9 cellular contexts compared by ENCODE assay signal in genomic region chr17:2058521-2059124, GRCh38. TPM values are rescaled to one million over a fixed set of nuclear protein-coding genes. Genes with fewer than 3 reads are reported as not detected.
DNase-seq lines count a peak whose midpoint lies in the region; ATAC-seq, FAIRE-seq and TF ChIP-seq lines count a peak whose summit lies in the region.
"Had no signal": no experiment of that assay in that cellular context is flagged by ENCODE, and none has a peak within 500 bp of the region (broad histone marks: within the 10 kb centered on the region; RNA-seq: fewer than 3 reads in every experiment).

No MANE protein-coding gene starts in this region.

- H4K91ac ChIP-seq in H1 (replicated peaks; ENCODE audit: insufficient read length, low read length): no peak overlapping the region

- no peak overlapping the region for H3K56ac ChIP-seq in H1 (replicated peaks; ENCODE audit: insufficient read length, low read depth, low read length)

- RAD21 ChIA-PET in HCT116 (lab: Charles Lee; ENCODE audit: low non-redundant PET in 1 of 2, low total read pairs in 2 of 2, uncharacterized antibody in 2 of 2, unreplicated experiment in 2 of 2): interaction anchor here (1.1 to 2.1 kb wide), 3 partner anchors 150 to 186 kb away, joined by 5 to 21 read pairs (median 20); no protein-coding TSS in a partner anchor

- no peaks in the 10 kb centered on the region for H4K20me1 ChIP-seq in HCT116 (ENCODE audit: insufficient read depth)
- H4K20me1 ChIP-seq in H1 (replicated peaks in 1 of 2; ENCODE audit: control insufficient read depth in 1 of 2, insufficient read depth in 2 of 2, low read length in 2 of 2): peaks cover 12 to 16% of the 10 kb centered on the region in 2 experiments

- POLR2A ChIA-PET in HCT116 (lab: Charles Lee) (no interaction called here), H1 (lab: Charles Lee; ENCODE audit: partially characterized antibody) (interaction anchor here (0.9 to 2.6 kb wide), 4 partner anchors 9 to 277 kb away, joined by 3 to 8 read pairs (median 6); partner anchors contain the start of gene TSR1)

- H3K79me2 ChIP-seq in HCT116 (ENCODE audit: insufficient read depth, low read length) (no peaks in the 10 kb centered on the region), H1 (ENCODE audit: control insufficient read depth in 1 of 2, insufficient read depth in 2 of 2, low read length in 2 of 2) (no peaks in the 10 kb centered on the region)

- no peak overlapping the region for H3K14ac ChIP-seq in H1 (ENCODE audit: insufficient read length)

- H3K27ac ChIP-seq in 22Rv1: no peak overlapping the region
- no peak overlapping the region for H3K27ac ChIP-seq in HCT116 (ENCODE audit: low read depth, low read length)
- H3K27ac ChIP-seq in H1 (ENCODE audit: low read depth, low read length): no peak overlapping the region
- H3K27ac ChIP-seq in transverse colon: peak overlapping the region; percentile 85 to 92 (median 90)

- WGBS in H1 (ENCODE audit: extremely low coverage in 1 of 2, insufficient coverage in 1 of 2, insufficient read length in 1 of 2, insufficient replicate concordance in 2 of 2, low coverage in 1 of 2, low lambda C conversion rate in 2 of 2, missing lambda C conversion rate in 1 of 2), 2 experiments: 4% methylated on average over 14 of the region's 58 CpGs; no CpG with 5 or more reads in 1 of the 2 experiments
- 18% methylated on average over 39 of the region's 58 CpGs; no CpG with 5 or more reads in 1 of the 2 donors for WGBS in transverse colon (ENCODE audit: low coverage in 1 of 2), 2 donors

- TF ChIP-seq POLR2A in HCT116 (IDR thresholded peaks at IDR 0.05; ENCODE audit: borderline replicate concordance, extremely low read depth, insufficient read depth, insufficient read length): no peak
- no peak for TF ChIP-seq POLR2A in H1 (IDR thresholded peaks at IDR 0.05; ENCODE audit: control extremely low read depth in 1 of 2, low read depth in 2 of 2, low read length in 2 of 2)
- TF ChIP-seq POLR2A in transverse colon (IDR thresholded peaks at IDR 0.05): no peak

- intact Hi-C loops in HCT116 (cut with micrococcal nuclease) (loop anchor here (1.0 kb wide), 1 partner anchor 186 kb away; no protein-coding TSS in a partner anchor), mucosa of descending colon (cut with DNase I, micrococcal nuclease) (loop anchor here (2.0 to 10.0 kb wide), 3 partner anchors 182 to 226 kb away; no protein-coding TSS in a partner anchor), transverse colon (cut with DNase I; ENCODE audit: low total_unique reads) (loop anchor here (10.0 kb wide), 1 partner anchor 116 kb away; no protein-coding TSS in a partner anchor)
- intact Hi-C loops in activated CD4-positive, alpha-beta T cell treated with anti-CD3 and anti-CD28 coated beads, Interleukin-2, amount 10 ng/mL, durations not matched to agents 24 days and 14 days (cut with micrococcal nuclease): no loop called here

- FAIRE-seq in H1 (lab: Jason Lieb, UNC): no peak

- ATAC-seq in HCT116 (peak; percentile 82), mucosa of descending colon (peak; percentile 72), GM18520 (IDR thresholded peaks at IDR 0.05; ENCODE audit: unreplicated experiment) (no peak)

- TF ChIP-seq RAD21 in HCT116 (IDR thresholded peaks at IDR 0.05; ENCODE audit: low read depth): peak; percentile 83
- peak; percentile 72 to 73 for TF ChIP-seq RAD21 in H1 (IDR thresholded peaks at IDR 0.05 in 1 of 2, conservative IDR thresholded peaks at IDR 0.05 in 1 of 2; ENCODE audit: low read depth in 2 of 2, low read length in 2 of 2)

- H3K27me3 ChIP-seq in HCT116 (ENCODE audit: insufficient read depth, low read length): no peaks in the 10 kb centered on the region
- H3K27me3 ChIP-seq in H1 (replicated peaks in 1 of 4; ENCODE audit: control insufficient read depth in 3 of 4, extremely low read depth in 1 of 4, insufficient read depth in 3 of 4, low read length in 3 of 4): peaks cover 52 to 76% (median 69%) of the 10 kb centered on the region in 4 experiments
- peaks cover 47% of the 10 kb centered on the region for H3K27me3 ChIP-seq in transverse colon

- DNase-seq in HCT116 (ENCODE audit: low read depth, low spot score) (no peak), H1 (ENCODE audit: low read depth in 1 of 2, low spot score in 2 of 2) (peak in 1 of 2 experiments; percentile 94), mucosa of descending colon (peak; percentile 89 to 93 (median 89)), transverse colon (peak; percentile 89), DMS153 treated with DMSO at 0.1 percent for 48 hours (lab: John Stamatoyannopoulos, UW; ENCODE audit: unreplicated experiment) (no peak)
- peak; percentile 93 for DNase-seq in activated CD4-positive, alpha-beta T cell treated with anti-CD3 and anti-CD28 coated beads, Interleukin-2, amount 10 ng/mL, durations not matched to agents 24 days and 14 days

- no peaks in the 10 kb centered on the region for H3K27me3 Mint-ChIP-seq in activated CD4-positive, alpha-beta T cell treated with anti-CD3 and anti-CD28 coated beads, Interleukin-2, amount 10 ng/mL, durations not matched to agents 24 days and 14 days

- TF ChIP-seq CTCF in 22Rv1 (IDR thresholded peaks at IDR 0.05): peak; percentile 91
- TF ChIP-seq CTCF in HCT116 (IDR thresholded peaks at IDR 0.05 in 2 of 3, conservative IDR thresholded peaks at IDR 0.05 in 1 of 3; ENCODE audit: borderline replicate concordance in 1 of 3, insufficient read depth in 1 of 3, low read depth in 2 of 3, low read length in 2 of 3): peak; percentile 59 to 84 (median 67)
- TF ChIP-seq CTCF in H1 (IDR thresholded peaks at IDR 0.05; ENCODE audit: control extremely low read depth in 1 of 3, insufficient read depth in 1 of 3, low read depth in 1 of 3, low read length in 3 of 3): peak; percentile 88 to 91 (median 91)
- TF ChIP-seq CTCF in mucosa of descending colon (IDR thresholded peaks at IDR 0.05): peak; percentile 78
- peak; percentile 68 to 86 (median 80) for TF ChIP-seq CTCF in transverse colon (IDR thresholded peaks at IDR 0.05)

- H3K9me2 ChIP-seq in HCT116 (ENCODE audit: insufficient read depth): no peaks in the 10 kb centered on the region

- H4K5ac ChIP-seq in H1 (ENCODE audit: insufficient read length, low read depth, low read length): no peak overlapping the region

- H3K9ac ChIP-seq in HCT116 (ENCODE audit: low read length) (peak overlapping the region; percentile 38; the same call in 1 of the 2 replicates), H1 (replicated peaks in 1 of 4; ENCODE audit: extremely low read depth in 1 of 4, low read depth in 3 of 4, low read length in 3 of 4) (no peak overlapping the region)

- no peak overlapping the region for H2BK20ac ChIP-seq in H1 (ENCODE audit: low read length)

- H3K36me3 ChIP-seq in HCT116 (ENCODE audit: control insufficient read depth in 1 of 2, insufficient read depth in 2 of 2, low read length in 2 of 2) (no peaks in the 10 kb centered on the region), H1 (ENCODE audit: control insufficient read depth in 2 of 4, insufficient read depth in 4 of 4, low read length in 3 of 4) (peaks cover 0 to 14% (median 0%) of the 10 kb centered on the region in 4 experiments; a peak in 1 of 8 replicates), mucosa of descending colon (ENCODE audit: low read depth) (no peaks in the 10 kb centered on the region), transverse colon (no peaks in the 10 kb centered on the region)

- H2BK15ac ChIP-seq in H1 (ENCODE audit: low read length): no peak overlapping the region

- H4K8ac ChIP-seq in H1 (ENCODE audit: extremely low read depth, insufficient read depth, low read length): peak overlapping the region; percentile 86; the same call in 1 of the 2 replicates

- H2BK120ac ChIP-seq in H1 (replicated peaks; ENCODE audit: low read depth, low read length): no peak overlapping the region

- H3K36me3 Mint-ChIP-seq in activated CD4-positive, alpha-beta T cell treated with anti-CD3 and anti-CD28 coated beads, Interleukin-2, amount 10 ng/mL, durations not matched to agents 24 days and 14 days (ENCODE audit: low read depth): peaks cover 36% of the 10 kb centered on the region

- TF ChIP-seq EP300 in H1 (IDR thresholded peaks at IDR 0.05; ENCODE audit: borderline replicate concordance in 1 of 2, low read depth in 2 of 2, low read length in 2 of 2): no peak
- TF ChIP-seq EP300 in transverse colon (IDR thresholded peaks at IDR 0.05; ENCODE audit: low read depth): no peak

- H2AFZ ChIP-seq in HCT116 (ENCODE audit: low read depth, low read length, poor library complexity, severe bottlenecking) (no peak overlapping the region), H1 (ENCODE audit: low read length) (no peak overlapping the region)

- H3K79me1 ChIP-seq in H1 (ENCODE audit: low read depth, low read length): no peaks in the 10 kb centered on the region

- no peaks in the 10 kb centered on the region for H3K9me3 Mint-ChIP-seq in activated CD4-positive, alpha-beta T cell treated with anti-CD3 and anti-CD28 coated beads, Interleukin-2, amount 10 ng/mL, durations not matched to agents 24 days and 14 days

- in situ Hi-C loops in transverse colon (cut with MboI; ENCODE audit: low pct_ligation_motif_present in 1 of 4, low pct_unique_long_range_greater_than_20kb in 1 of 4, low sequenced_read_pairs in 3 of 4): loop anchor here in 1 of 4 donors (25.0 kb wide), 1 partner anchor 104 kb away; no protein-coding TSS in a partner anchor

- BruUV-seq in HCT116 (replicated peaks; lab: Mats Ljungman, UMichigan): no TSS peak

- peaks cover 0 to 23% of the 10 kb centered on the region in 2 experiments; a peak in 3 of 4 replicates for H3K4me1 ChIP-seq in HCT116 (ENCODE audit: control insufficient read depth in 1 of 2, insufficient read depth in 2 of 2, low read length in 2 of 2)
- peaks cover 0 to 29% (median 17%) of the 10 kb centered on the region in 4 experiments; a peak in 6 of 7 replicates for H3K4me1 ChIP-seq in H1 (replicated peaks in 1 of 4; ENCODE audit: control insufficient read depth in 3 of 4, insufficient read depth in 4 of 4, low read length in 3 of 4)
- H3K4me1 ChIP-seq in mucosa of descending colon (ENCODE audit: low read depth): peaks cover 42% of the 10 kb centered on the region
- peaks cover 11 to 88% (median 64%) of the 10 kb centered on the region in 4 donors for H3K4me1 ChIP-seq in transverse colon

- peak overlapping the region in 1 of 2 experiments; percentile 40; a peak in 2 of 4 replicates for H3K4me3 ChIP-seq in HCT116 (replicated peaks in 1 of 2; ENCODE audit: low read depth in 1 of 2, low read length in 2 of 2)
- peak overlapping the region in 3 of 4 experiments; percentile 4 to 54 (median 9); a peak in 4 of 8 replicates for H3K4me3 ChIP-seq in H1 (ENCODE audit: extremely low read depth in 1 of 4, insufficient read depth in 2 of 4, low read depth in 3 of 4, low read length in 4 of 4)
- no peak overlapping the region for H3K4me3 ChIP-seq in mucosa of descending colon
- H3K4me3 ChIP-seq in transverse colon: peak overlapping the region in 2 of 4 donors; percentile 49 to 65

- H2BK12ac ChIP-seq in H1 (ENCODE audit: low read depth, low read length): 0 out of 2 replicates have a peak overlapping the region, but pooled peaks have one; percentile 77

- peaks cover 35% of the 10 kb centered on the region for H3K4me1 Mint-ChIP-seq in activated CD4-positive, alpha-beta T cell treated with anti-CD3 and anti-CD28 coated beads, Interleukin-2, amount 10 ng/mL, durations not matched to agents 24 days and 14 days

- H2BK5ac ChIP-seq in H1 (ENCODE audit: low read depth, low read length): no peak overlapping the region

- H3K18ac ChIP-seq in H1 (ENCODE audit: extremely low read depth, low read length): no peak overlapping the region; the same call in 1 of the 2 replicates

- H3K23ac ChIP-seq in H1 (ENCODE audit: insufficient read length): no peak overlapping the region

- CTCF ChIA-PET in HCT116 (lab: Charles Lee): interaction anchor here (0.7 to 8.0 kb wide), 18 partner anchors 8 to 357 kb away, joined by 3 to 200 read pairs (median 4); partner anchors contain the start of genes SMG6, SRR and TSR1
- CTCF ChIA-PET in H1 (lab: Charles Lee; ENCODE audit: partially characterized antibody): interaction anchor here (0.5 to 9.3 kb wide), 39 partner anchors 10 to 311 kb away, joined by 3 to 122 read pairs (median 4); partner anchors contain the start of gene OVCA2

- peak overlapping the region; percentile 85 for H3K4me3 Mint-ChIP-seq in activated CD4-positive, alpha-beta T cell treated with anti-CD3 and anti-CD28 coated beads, Interleukin-2, amount 10 ng/mL, durations not matched to agents 24 days and 14 days

- H3K23me2 ChIP-seq in H1 (ENCODE audit: low read depth, low read length): peaks cover 6% of the 10 kb centered on the region; the same call in 1 of the 2 replicates

- no peak overlapping the region for H3K4ac ChIP-seq in H1 (replicated peaks; ENCODE audit: insufficient read length, low read depth, low read length)

- H3K4me2 ChIP-seq in HCT116 (ENCODE audit: low read length) (peak overlapping the region; percentile 69), H1 (ENCODE audit: insufficient read depth in 1 of 2, low read depth in 2 of 2, low read length in 2 of 2) (peak overlapping the region; percentile 12 to 62; a peak in 3 of 4 replicates)

- no peak overlapping the region for H2AK5ac ChIP-seq in H1 (ENCODE audit: low read depth, low read length)

- no peaks in the 10 kb centered on the region for H3K9me3 ChIP-seq in HCT116 (ENCODE audit: control insufficient read depth in 1 of 2, insufficient read depth in 1 of 2, low read depth in 1 of 2, low read length in 2 of 2)
- peaks cover 0 to 7% of the 10 kb centered on the region in 2 experiments; a peak in 1 of 4 replicates for H3K9me3 ChIP-seq in H1 (ENCODE audit: insufficient read depth in 2 of 2, low read depth in 1 of 2, low read length in 1 of 2)
- no peaks in the 10 kb centered on the region for H3K9me3 ChIP-seq in mucosa of descending colon
- no peaks in the 10 kb centered on the region for H3K9me3 ChIP-seq in transverse colon

- peak overlapping the region; percentile 56 for H3K27ac Mint-ChIP-seq in activated CD4-positive, alpha-beta T cell treated with anti-CD3 and anti-CD28 coated beads, Interleukin-2, amount 10 ng/mL, durations not matched to agents 24 days and 14 days

RNA-seq across cellular contexts. Expression of gene HIC1, which starts 3.7 kb away (rescaled TPM):
- total RNA-seq in HCT116 (2021; ENCODE audit: unreplicated experiment) (0.64 TPM), mucosa of descending colon (10 to 100 TPM in 2 of 3 donors, 1 to 10 TPM in 1; 6.0 to 28.9 (median 13.5) TPM), transverse colon (10 to 100 TPM in 2 of 4 donors, 1 to 10 TPM in 2; 9.1 to 32.5 (median 14.7) TPM)
- polyA plus RNA-seq in HCT116 (2012): 0.21 and 0.52 TPM in 2 replicates
- total RNA-seq in activated CD4-positive, alpha-beta T cell treated with anti-CD3 and anti-CD28 coated beads, Interleukin-2, amount 10 ng/mL, durations not matched to agents 24 days and 14 days: 49.4 and 51.6 TPM in 2 replicates
- 0.09 and 0.19 TPM in 2 replicates for total RNA-seq in H1 (2021; fragmentation: NEBNext Ultra II Directional; extraction: Animal tissue kit (Norgen Biotek cat#: 25700))
- polyA plus RNA-seq in H1 (2011; rRNA removed): 0.06 and 0.11 TPM in 2 replicates
- 0.09 TPM for polyA plus RNA-seq in H1 (2011; cell fraction: cytosol; rRNA removed)
- polyA plus RNA-seq in H1 (2011; cell fraction: nucleus; rRNA removed): 0.20 TPM
- polyA plus RNA-seq in H1 (2012, experiment 1 of 2): 0.09 to 0.24 TPM (median 0.20 TPM) in 4 replicates
- polyA plus RNA-seq in H1 (2012, experiment 2 of 2): 0.20 TPM
- polyA plus RNA-seq in H1 (2013, experiment 1 of 2): 0.02 TPM
- polyA plus RNA-seq in H1 (2013, experiment 2 of 2): 0.11 TPM
- 0.22 TPM in 1 of 2 replicates, not detected in the other for polyA minus RNA-seq in H1 (2011; rRNA and poly(A)+ RNA removed)
- polyA minus RNA-seq in H1 (2011; cell fraction: cytosol; rRNA and poly(A)+ RNA removed): not detected
- 0.30 TPM for polyA minus RNA-seq in H1 (2011; cell fraction: nucleus; rRNA and poly(A)+ RNA removed)

RNA-seq across cellular contexts. Expression of gene OVCA2, which starts 16.8 kb away (rescaled TPM):
- total RNA-seq in HCT116 (2021; ENCODE audit: unreplicated experiment) (27.3 TPM), mucosa of descending colon (10 to 100 TPM; 25.3 to 35.5 (median 33.0) TPM), transverse colon (10 to 100 TPM in 3 of 4 donors, 1 to 10 TPM in 1; 5.4 to 73.3 (median 36.9) TPM)
- polyA plus RNA-seq in HCT116 (2012): 20.7 and 32.4 TPM in 2 replicates
- 36.5 and 37.7 TPM in 2 replicates for total RNA-seq in activated CD4-positive, alpha-beta T cell treated with anti-CD3 and anti-CD28 coated beads, Interleukin-2, amount 10 ng/mL, durations not matched to agents 24 days and 14 days
- total RNA-seq in H1 (2021; fragmentation: NEBNext Ultra II Directional; extraction: Animal tissue kit (Norgen Biotek cat#: 25700)): 14.9 and 15.3 TPM in 2 replicates
- polyA plus RNA-seq in H1 (2011; rRNA removed): 34.5 and 37.0 TPM in 2 replicates
- polyA plus RNA-seq in H1 (2011; cell fraction: cytosol; rRNA removed): 24.4 TPM
- 22.7 TPM for polyA plus RNA-seq in H1 (2011; cell fraction: nucleus; rRNA removed)
- polyA plus RNA-seq in H1 (2012, experiment 1 of 2): 17.7 to 21.4 TPM (median 18.6 TPM) in 4 replicates
- 42.5 TPM for polyA plus RNA-seq in H1 (2012, experiment 2 of 2)
- 23.4 TPM for polyA plus RNA-seq in H1 (2013, experiment 1 of 2)
- 23.8 TPM for polyA plus RNA-seq in H1 (2013, experiment 2 of 2)
- 18.9 TPM in 2 replicates for polyA minus RNA-seq in H1 (2011; rRNA and poly(A)+ RNA removed)
- polyA minus RNA-seq in H1 (2011; cell fraction: cytosol; rRNA and poly(A)+ RNA removed): 7.5 TPM
- polyA minus RNA-seq in H1 (2011; cell fraction: nucleus; rRNA and poly(A)+ RNA removed): 5.2 TPM

RNA-seq across cellular contexts. Expression of gene DPH1, which starts 28.7 kb away (rescaled TPM):
- total RNA-seq in HCT116 (2021; ENCODE audit: unreplicated experiment): 47.2 TPM
- polyA plus RNA-seq in HCT116 (2012): 32.3 and 37.2 TPM in 2 replicates
- 50.8 and 55.9 TPM in 2 replicates for total RNA-seq in activated CD4-positive, alpha-beta T cell treated with anti-CD3 and anti-CD28 coated beads, Interleukin-2, amount 10 ng/mL, durations not matched to agents 24 days and 14 days
- 24.9 and 27.1 TPM in 2 replicates for total RNA-seq in H1 (2021; fragmentation: NEBNext Ultra II Directional; extraction: Animal tissue kit (Norgen Biotek cat#: 25700))
- polyA plus RNA-seq in H1 (2011; rRNA removed): 30.0 and 48.3 TPM in 2 replicates
- polyA plus RNA-seq in H1 (2011; cell fraction: cytosol; rRNA removed): 26.0 TPM
- 76.8 TPM for polyA plus RNA-seq in H1 (2011; cell fraction: nucleus; rRNA removed)
- polyA plus RNA-seq in H1 (2012, experiment 1 of 2): 14.1 to 21.6 TPM (median 19.7 TPM) in 4 replicates
- polyA plus RNA-seq in H1 (2012, experiment 2 of 2): 16.4 TPM
- polyA plus RNA-seq in H1 (2013, experiment 1 of 2): 13.4 TPM
- polyA plus RNA-seq in H1 (2013, experiment 2 of 2): 12.3 TPM
- polyA minus RNA-seq in H1 (2011; rRNA and poly(A)+ RNA removed): 22.8 and 35.7 TPM in 2 replicates
- 15.0 TPM for polyA minus RNA-seq in H1 (2011; cell fraction: cytosol; rRNA and poly(A)+ RNA removed)
- polyA minus RNA-seq in H1 (2011; cell fraction: nucleus; rRNA and poly(A)+ RNA removed): 34.4 TPM
- total RNA-seq in mucosa of descending colon: 10 to 100 TPM; 33.1 to 43.7 (median 42.2) TPM
- total RNA-seq in transverse colon: 10 to 100 TPM; 32.4 to 88.8 (median 58.9) TPM

RNA-seq across cellular contexts. Expression of gene RTN4RL1, which starts 33.5 kb away (rescaled TPM):
- 3.7 TPM for total RNA-seq in HCT116 (2021; ENCODE audit: unreplicated experiment)
- 1.5 and 1.7 TPM in 2 replicates for polyA plus RNA-seq in HCT116 (2012)
- 1.1 and 1.2 TPM in 2 replicates for total RNA-seq in activated CD4-positive, alpha-beta T cell treated with anti-CD3 and anti-CD28 coated beads, Interleukin-2, amount 10 ng/mL, durations not matched to agents 24 days and 14 days
- total RNA-seq in H1 (2021; fragmentation: NEBNext Ultra II Directional; extraction: Animal tissue kit (Norgen Biotek cat#: 25700)): 0.11 TPM in 1 of 2 replicates, not detected in the other
- polyA plus RNA-seq in H1 (2011; rRNA removed): 0.09 and 0.11 TPM in 2 replicates
- 0.10 TPM for polyA plus RNA-seq in H1 (2011; cell fraction: cytosol; rRNA removed)
- polyA plus RNA-seq in H1 (2011; cell fraction: nucleus; rRNA removed): 0.07 TPM
- 0.11 to 0.17 TPM (median 0.14 TPM) in 3 of 4 replicates, not detected in the other for polyA plus RNA-seq in H1 (2012, experiment 1 of 2)
- 0.12 TPM for polyA plus RNA-seq in H1 (2012, experiment 2 of 2)
- polyA plus RNA-seq in H1 (2013, experiment 1 of 2): 0.06 TPM
- 0.04 TPM for polyA plus RNA-seq in H1 (2013, experiment 2 of 2)
- 0.03 and 0.05 TPM in 2 replicates for polyA minus RNA-seq in H1 (2011; rRNA and poly(A)+ RNA removed)
- polyA minus RNA-seq in H1 (2011; cell fraction: cytosol; rRNA and poly(A)+ RNA removed): not detected
- polyA minus RNA-seq in H1 (2011; cell fraction: nucleus; rRNA and poly(A)+ RNA removed): not detected
- under 1 TPM; 0.14 to 0.47 (median 0.43) TPM for total RNA-seq in mucosa of descending colon
- under 1 TPM in 3 of 4 donors, not detected in 1; 0.27 to 0.60 (median 0.48) TPM for total RNA-seq in transverse colon
- total RNA-seq: Daoy had no signal

Comparison
In these comparisons a context has a peak if more than half of its experiments do, and no peak if none do; other contexts are left out.
1. H3K27ac ChIP-seq: peak in transverse colon (4 of 4); none in 22Rv1 (single experiment), HCT116 (single experiment) and H1 (single experiment).
2. DNase-seq: peak in activated CD4-positive, alpha-beta T cell treated with anti-CD3 and anti-CD28 coated beads, Interleukin-2, amount 10 ng/mL, durations not matched to agents 24 days and 14 days (single experiment), mucosa of descending colon (3 of 3) and transverse colon (single experiment); none in HCT116 (single experiment) and DMS153 treated with DMSO at 0.1 percent for 48 hours (single experiment).
3. Peak in every context shown above with its lines, with median percentiles within 50 percentile points of each other: CTCF ChIP-seq.